Comparison of ENCODE assay signal across 20 cellular contexts in genomic region chrX:107610667-107611066, GRCh38. TPM values are rescaled to one million over a fixed set of nuclear protein-coding genes. Genes with fewer than 3 reads are reported as not detected.
DNase-seq lines count a peak whose midpoint lies in the region; ATAC-seq and TF ChIP-seq lines count a peak whose summit lies in the region.
"Had no signal": no experiment of that assay in that cellular context is flagged by ENCODE, and none has a peak within 500 bp of the region (broad histone marks: within the 10 kb centered on the region; RNA-seq: fewer than 3 reads in every experiment).

No MANE protein-coding gene starts in this region.

- H3K27ac ChIP-seq in GM23338 (ENCODE audit: low read depth), result no peak overlapping the region
- H3K27ac ChIP-seq: GM23248, KMS-11, Peyer's patch had no signal

- no peak for TF ChIP-seq CTCF in GM23338 (conservative IDR thresholded peaks at IDR 0.05; ENCODE audit: low read depth in 2 of 2)

- H3F3A ChIP-seq in GM23338 (replicated peaks; ENCODE audit: low read depth), result no peaks in the 10 kb centered on the region

- H3K4me3 Mint-ChIP-seq in GM23338, result no peak overlapping the region
- H3K4me3 Mint-ChIP-seq: CD8-positive, alpha-beta T cell had no signal

- no peaks in the 10 kb centered on the region for H3K79me2 ChIP-seq in GM23338 (replicated peaks; ENCODE audit: insufficient read depth)

- H3K36me3 ChIP-seq in GM23338 (ENCODE audit: insufficient read depth), result no peaks in the 10 kb centered on the region
- H3K36me3 ChIP-seq: Peyer's patch had no signal

- no peaks in the 10 kb centered on the region for H3K27me3 Mint-ChIP-seq in GM23338 (ENCODE audit: insufficient read depth, low read depth, poor library complexity)

- no peaks in the 10 kb centered on the region for H3K9me3 Mint-ChIP-seq in GM23338
- H3K9me3 Mint-ChIP-seq: CD8-positive, alpha-beta T cell had no signal

- DNase-seq in DMS53 (lab: John Stamatoyannopoulos, UW) (peak; percentile 42), DMS53 treated with DMSO at 0.1 percent for 48 hours (lab: John Stamatoyannopoulos, UW; ENCODE audit: unreplicated experiment) (no peak), COLO668 (lab: John Stamatoyannopoulos, UW; ENCODE audit: unreplicated experiment) (peak; percentile 0), NCI-H69 (lab: John Stamatoyannopoulos, UW) (peak; percentile 19), kidney tubule cell (ENCODE audit: low spot score) (peak; percentile 71), GM23338 (ENCODE audit: low spot score) (no peak)
- DNase-seq: CD8-positive, alpha-beta T cell; GM23248; NCI-H146; NCI-H2107; NCI-H226; NCI-H526; Peyer's patch; Right ventricle myocardium superior; SW 1271; T-helper 2 cell had no signal

- no peaks in the 10 kb centered on the region for H3K4me1 ChIP-seq in GM23338 (ENCODE audit: insufficient read depth)
- H3K4me1 ChIP-seq: Peyer's patch had no signal

- H3K4me1 Mint-ChIP-seq in GM23338, result no peaks in the 10 kb centered on the region; the same call in 2 of the 3 replicates

- no peaks in the 10 kb centered on the region for H4K20me1 ChIP-seq in GM23338 (replicated peaks; ENCODE audit: insufficient read depth)

- H3K27ac Mint-ChIP-seq in GM23338, result no peak overlapping the region
- H3K27ac Mint-ChIP-seq: CD8-positive, alpha-beta T cell had no signal

- no peaks in the 10 kb centered on the region for H3K36me3 Mint-ChIP-seq in GM23338 (ENCODE audit: low read depth)
- H3K36me3 Mint-ChIP-seq: CD8-positive, alpha-beta T cell had no signal

- no peak overlapping the region for H2AFZ ChIP-seq in GM23338
- H2AFZ ChIP-seq: GM23248 had no signal

- no peak for ATAC-seq in GM21447 (IDR thresholded peaks at IDR 0.05; ENCODE audit: unreplicated experiment)
- no peak for ATAC-seq in HG03469 (IDR thresholded peaks at IDR 0.05; ENCODE audit: unreplicated experiment)
- ATAC-seq in GM23338, result no peak
- ATAC-seq: CD8-positive, alpha-beta T cell; HCT116 had no signal

- H3K27me3 ChIP-seq in GM23338 (ENCODE audit: insufficient read depth), result no peaks in the 10 kb centered on the region
- H3K27me3 ChIP-seq: Peyer's patch had no signal

- H3K9me2 ChIP-seq in GM23338 (ENCODE audit: insufficient read depth), result no peaks in the 10 kb centered on the region

- no peak overlapping the region for H3K4me2 ChIP-seq in GM23338
- H3K4me2 ChIP-seq: KMS-11 had no signal

- H3K4me3 ChIP-seq in GM23338, result no peak overlapping the region
- H3K4me3 ChIP-seq: GM23248, Peyer's patch had no signal

TF ChIP-seq in GM23338, 12 proteins besides CTCF, POLR2A, EP300 and RAD21:
- TF ChIP-seq JUNB (IDR thresholded peaks at IDR 0.05; ENCODE audit: unreplicated experiment) (no peak), CREB1 (CRISPR knock-in tag; IDR thresholded peaks at IDR 0.05; ENCODE audit: low read depth) (no peak), ZNF331 (CRISPR knock-in tag; IDR thresholded peaks at IDR 0.05; ENCODE audit: low read depth) (no peak), EZH2phosphoT487 (IDR thresholded peaks at IDR 0.05; ENCODE audit: unreplicated experiment) (no peak), ZNF114 (CRISPR knock-in tag; IDR thresholded peaks at IDR 0.05) (no peak)
- TF ChIP-seq, protein P1, sequence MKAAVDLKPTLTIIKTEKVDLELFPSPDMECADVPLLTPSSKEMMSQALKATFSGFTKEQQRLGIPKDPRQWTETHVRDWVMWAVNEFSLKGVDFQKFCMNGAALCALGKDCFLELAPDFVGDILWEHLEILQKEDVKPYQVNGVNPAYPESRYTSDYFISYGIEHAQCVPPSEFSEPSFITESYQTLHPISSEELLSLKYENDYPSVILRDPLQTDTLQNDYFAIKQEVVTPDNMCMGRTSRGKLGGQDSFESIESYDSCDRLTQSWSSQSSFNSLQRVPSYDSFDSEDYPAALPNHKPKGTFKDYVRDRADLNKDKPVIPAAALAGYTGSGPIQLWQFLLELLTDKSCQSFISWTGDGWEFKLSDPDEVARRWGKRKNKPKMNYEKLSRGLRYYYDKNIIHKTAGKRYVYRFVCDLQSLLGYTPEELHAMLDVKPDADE (IDR thresholded peaks at IDR 0.05), result no peak

RNA-seq across cellular contexts. Expression of gene PRPS1, which starts 17.6 kb away (rescaled TPM):
- 149 and 189 TPM in 2 replicates for total RNA-seq in GM23338 (2014; rRNA removed; shearing (Covaris generic))
- 91.1 and 93.6 TPM in 2 replicates for polyA plus RNA-seq in GM23338 (2016; fragmentation: Nextera tagmentation; extraction: Ambion mirVana)

Comparison
In these comparisons a context has a peak if more than half of its experiments do, and no peak if none do; other contexts are left out.
1. DNase-seq: peak in DMS53 (single experiment), COLO668 (single experiment), NCI-H69 (single experiment) and kidney tubule cell (single experiment); none in DMS53 treated with DMSO at 0.1 percent for 48 hours (single experiment) and GM23338 (single experiment).